26 cellular contexts compared by ENCODE assay signal in the genomic region with DNA sequence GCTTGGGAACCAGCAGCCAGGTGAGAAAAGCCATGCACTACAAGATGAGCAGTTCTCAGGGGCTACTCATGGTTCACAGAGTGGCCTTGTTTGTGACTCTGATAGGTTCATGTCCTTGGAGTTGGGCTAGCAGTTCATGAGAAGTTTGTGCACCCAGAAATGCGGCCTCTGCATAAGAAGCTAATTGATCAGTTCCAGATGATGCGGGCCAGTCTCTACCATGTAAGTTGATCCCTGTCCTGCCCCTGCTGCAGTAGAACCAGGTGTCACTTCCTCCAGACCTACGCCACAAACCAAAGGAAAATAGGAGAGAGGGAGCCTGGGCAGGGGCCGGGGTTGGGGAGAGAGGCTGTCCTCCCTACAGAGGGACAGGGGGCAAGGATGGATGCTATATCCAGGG. TPM values are rescaled to one million over a fixed set of nuclear protein-coding genes. Genes with fewer than 3 reads are reported as not detected.
DNase-seq lines count a peak whose midpoint lies in the region; TF ChIP-seq lines count a peak whose summit lies in the region.
"Had no signal": no experiment of that assay in that cellular context is flagged by ENCODE, and none has a peak within 500 bp of the region (broad histone marks: within the 10 kb centered on the region; RNA-seq: fewer than 3 reads in every experiment).

No MANE protein-coding gene starts in this region.

- no peaks in the 10 kb centered on the region for H3K9me3 Mint-ChIP-seq in activated T-helper 1 cell treated with anti-CD3 and anti-CD28 coated beads, Interleukin-12 subunit alpha, Interleukin-12 subunit beta, Interleukin-2, Interleukin-4 antibody, amounts not matched to agents 30 ng/mL and 10 ng/mL and 1 ng/mL, durations not matched to agents 14 hours and 24 hours and 36 hours
- H3K9me3 Mint-ChIP-seq: CD14-positive monocyte; CD4-positive, alpha-beta memory T cell; CD4-positive, CD25-positive, alpha-beta regulatory T cell had no signal

- no peaks in the 10 kb centered on the region for H3K36me3 Mint-ChIP-seq in activated T-helper 1 cell treated with anti-CD3 and anti-CD28 coated beads, Interleukin-12 subunit alpha, Interleukin-12 subunit beta, Interleukin-2, Interleukin-4 antibody, amounts not matched to agents 30 ng/mL and 10 ng/mL and 1 ng/mL, durations not matched to agents 14 hours and 24 hours and 36 hours (ENCODE audit: low read depth)
- H3K36me3 Mint-ChIP-seq: CD14-positive monocyte; CD4-positive, alpha-beta memory T cell; CD4-positive, CD25-positive, alpha-beta regulatory T cell had no signal

- intact Hi-C loops in posterior vena cava (cut with DNase I) = no loop called here
- intact Hi-C loops in activated T-helper 1 cell treated with anti-CD3 and anti-CD28 coated beads, Interleukin-12 subunit alpha, Interleukin-12 subunit beta, Interleukin-2, Interleukin-4 antibody, amounts not matched to agents 30 ng/mL and 10 ng/mL and 1 ng/mL, durations not matched to agents 14 hours and 24 hours and 36 hours (cut with micrococcal nuclease) = no loop called here

- TF ChIP-seq CTCF in C4-2B (conservative IDR thresholded peaks at IDR 0.05) (no peak), foreskin fibroblast (IDR thresholded peaks at IDR 0.05; ENCODE audit: low read depth, low read length) (no peak)

- H3K27ac Mint-ChIP-seq in activated T-helper 1 cell treated with anti-CD3 and anti-CD28 coated beads, Interleukin-12 subunit alpha, Interleukin-12 subunit beta, Interleukin-2, Interleukin-4 antibody, amounts not matched to agents 30 ng/mL and 10 ng/mL and 1 ng/mL, durations not matched to agents 14 hours and 24 hours and 36 hours = no peak overlapping the region
- H3K27ac Mint-ChIP-seq: B cell; CD14-positive monocyte; CD4-positive, alpha-beta memory T cell; CD4-positive, CD25-positive, alpha-beta regulatory T cell; CD8-positive, alpha-beta memory T cell had no signal

- peak overlapping the region; percentile 71 for H3K27ac ChIP-seq in C4-2B
- H3K27ac ChIP-seq: 22Rv1; A549; BLaER1 treated with 17β-estradiol and CSF1 and Interleukin-3, amounts not matched to agents 10 nM and 100 nM had no signal

- no peaks in the 10 kb centered on the region for H3K27me3 Mint-ChIP-seq in activated T-helper 1 cell treated with anti-CD3 and anti-CD28 coated beads, Interleukin-12 subunit alpha, Interleukin-12 subunit beta, Interleukin-2, Interleukin-4 antibody, amounts not matched to agents 30 ng/mL and 10 ng/mL and 1 ng/mL, durations not matched to agents 14 hours and 24 hours and 36 hours (ENCODE audit: insufficient read depth)
- H3K27me3 Mint-ChIP-seq: CD4-positive, alpha-beta memory T cell had no signal

- no peak overlapping the region for H3K4me3 ChIP-seq in foreskin fibroblast (ENCODE audit: low read depth in 1 of 2, low read length in 2 of 2)
- H3K4me3 ChIP-seq: A549; BLaER1 treated with 17β-estradiol and CSF1 and Interleukin-3, amounts not matched to agents 10 nM and 100 nM; GM12878 had no signal

- DNase-seq in activated effector memory CD4-positive, alpha-beta T cell treated with anti-CD3 and anti-CD28 coated beads, Interleukin-2, amount 50 U/mL, for 16 hours = peak; percentile 44
- DNase-seq in activated effector memory CD4-positive, alpha-beta T cell treated with Interleukin-2 at 50 U/mL for 16 hours = no peak
- DNase-seq in foreskin fibroblast (peak; percentile 10 to 57), posterior vena cava (ENCODE audit: low spot score) (peak; percentile 35), OCI-M2 (lab: John Stamatoyannopoulos, UW; ENCODE audit: unreplicated experiment) (no peak), T-helper 9 cell (no peak)
- DNase-seq in activated T-helper 1 cell treated with anti-CD3 and anti-CD28 coated beads, Interleukin-12 subunit alpha, Interleukin-12 subunit beta, Interleukin-2, Interleukin-4 antibody, amounts not matched to agents 30 ng/mL and 10 ng/mL and 1 ng/mL, durations not matched to agents 14 hours and 24 hours and 36 hours (ENCODE audit: low spot score) = no peak
- DNase-seq: AML-193; CD4-positive, alpha-beta memory T cell; CD4-positive, CD25-positive, alpha-beta regulatory T cell; CD8-positive, alpha-beta memory T cell; COR-L47; DMS 273 treated with DMSO at 0.1 percent for 48 hours; DMS153; DMS53; DMS79; DND-41; EL; GDM1 had no signal

- no peaks in the 10 kb centered on the region for H3K4me1 Mint-ChIP-seq in activated T-helper 1 cell treated with anti-CD3 and anti-CD28 coated beads, Interleukin-12 subunit alpha, Interleukin-12 subunit beta, Interleukin-2, Interleukin-4 antibody, amounts not matched to agents 30 ng/mL and 10 ng/mL and 1 ng/mL, durations not matched to agents 14 hours and 24 hours and 36 hours (ENCODE audit: low read depth)
- H3K4me1 Mint-ChIP-seq: B cell; CD14-positive monocyte; CD4-positive, CD25-positive, alpha-beta regulatory T cell; CD8-positive, alpha-beta memory T cell had no signal

- H3K4me3 Mint-ChIP-seq in activated T-helper 1 cell treated with anti-CD3 and anti-CD28 coated beads, Interleukin-12 subunit alpha, Interleukin-12 subunit beta, Interleukin-2, Interleukin-4 antibody, amounts not matched to agents 30 ng/mL and 10 ng/mL and 1 ng/mL, durations not matched to agents 14 hours and 24 hours and 36 hours = no peak overlapping the region
- H3K4me3 Mint-ChIP-seq: B cell; CD14-positive monocyte; CD4-positive, alpha-beta memory T cell; CD4-positive, CD25-positive, alpha-beta regulatory T cell; CD8-positive, alpha-beta memory T cell had no signal

RNA-seq across cellular contexts. Expression of a gene that starts 27.2 kb away (rescaled TPM):
- total RNA-seq in posterior vena cava = 10 to 100 TPM; 72.6 to 79.2 TPM
- 200 and 208 TPM in 2 replicates for total RNA-seq in activated T-helper 1 cell treated with anti-CD3 and anti-CD28 coated beads, Interleukin-12 subunit alpha, Interleukin-12 subunit beta, Interleukin-2, Interleukin-4 antibody, amounts not matched to agents 30 ng/mL and 10 ng/mL and 1 ng/mL, durations not matched to agents 14 hours and 24 hours and 36 hours

RNA-seq across cellular contexts. Expression of a gene that starts 33.2 kb away (rescaled TPM):
- total RNA-seq in posterior vena cava = 10 to 100 TPM; 20.2 to 22.7 TPM
- 38.5 and 39.6 TPM in 2 replicates for total RNA-seq in activated T-helper 1 cell treated with anti-CD3 and anti-CD28 coated beads, Interleukin-12 subunit alpha, Interleukin-12 subunit beta, Interleukin-2, Interleukin-4 antibody, amounts not matched to agents 30 ng/mL and 10 ng/mL and 1 ng/mL, durations not matched to agents 14 hours and 24 hours and 36 hours

Comparison
In these comparisons a context has a peak if more than half of its experiments do, and no peak if none do; other contexts are left out.
1. DNase-seq: peak in activated effector memory CD4-positive, alpha-beta T cell treated with anti-CD3 and anti-CD28 coated beads, Interleukin-2, amount 50 U/mL, for 16 hours (single experiment), foreskin fibroblast (2 of 2) and posterior vena cava (single experiment); none in activated effector memory CD4-positive, alpha-beta T cell treated with Interleukin-2 at 50 U/mL for 16 hours (single experiment), activated T-helper 1 cell treated with anti-CD3 and anti-CD28 coated beads, Interleukin-12 subunit alpha, Interleukin-12 subunit beta, Interleukin-2, Interleukin-4 antibody, amounts not matched to agents 30 ng/mL and 10 ng/mL and 1 ng/mL, durations not matched to agents 14 hours and 24 hours and 36 hours (single experiment), OCI-M2 (single experiment) and T-helper 9 cell (single experiment).